Comparison of ENCODE assay signal across 15 cellular contexts in genomic region chr14:68164723-68165122, GRCh38.
DNase-seq lines count a peak whose midpoint lies in the region; ATAC-seq and TF ChIP-seq lines count a peak whose summit lies in the region.
"Had no signal": no experiment of that assay in that cellular context is flagged by ENCODE, and none has a peak within 500 bp of the region (broad histone marks: within the 10 kb centered on the region; RNA-seq: fewer than 3 reads in every experiment).

No MANE protein-coding gene starts in this region.

- DNase-seq in breast epithelium (ENCODE audit: low spot score in 2 of 2): no peak
- no peak for DNase-seq in MCF 10A (ENCODE audit: unreplicated experiment)
- DNase-seq in endodermal cell: no peak
- DNase-seq in vagina (ENCODE audit: extremely low spot score in 2 of 2): no peak
- DNase-seq in GM19238 (ENCODE audit: insufficient read length, low spot score): no peak
- DNase-seq in middle frontal gyrus (ENCODE audit: extremely low spot score, low spot score): no peak
- DNase-seq: activated CD4-positive, alpha-beta T cell treated with anti-CD3 and anti-CD28 coated beads, Interleukin-2, amount 50 U/mL, for 48 hours; anterior cingulate cortex; dermis blood vessel endothelial cell; Karpas-422; trophoblast cell had no signal

- BruUV-seq in MCF 10A (replicated peaks; lab: Mats Ljungman, UMichigan): no TSS peak

- intact Hi-C loops in breast epithelium (cut with DNase I; ENCODE audit: low total_unique reads) (loop anchor here (5.0 kb wide), 1 partner anchor 623 kb away; no protein-coding TSS in a partner anchor), MCF 10A (cut with micrococcal nuclease) (no loop called here), vagina (cut with DNase I) (no loop called here)

- H3K9ac ChIP-seq in endodermal cell (ENCODE audit: extremely low read depth, low read length, poor library complexity, severe bottlenecking): no peak overlapping the region
- H3K9ac ChIP-seq: neural progenitor cell had no signal

- H3K27ac Mint-ChIP-seq in MCF 10A (ENCODE audit: low read depth, unreplicated experiment) (no peak overlapping the region), endodermal cell (peak overlapping the region; percentile 80), nephron (peak overlapping the region; percentile 91 to 98 (median 93))
- H3K27ac Mint-ChIP-seq: activated T-helper 17 cell treated with anti-CD3 and anti-CD28 coated beads, Interleukin-2, amount 50 U/mL, for 72 hours; neural progenitor cell had no signal

- no peak overlapping the region for H3K4me3 Mint-ChIP-seq in MCF 10A (ENCODE audit: unreplicated experiment)
- H3K4me3 Mint-ChIP-seq in endodermal cell: no peak overlapping the region
- H3K4me3 Mint-ChIP-seq in nephron: no peak overlapping the region
- H3K4me3 Mint-ChIP-seq: activated T-helper 17 cell treated with anti-CD3 and anti-CD28 coated beads, Interleukin-2, amount 50 U/mL, for 72 hours; neural progenitor cell had no signal

- H3K27me3 Mint-ChIP-seq in MCF 10A (ENCODE audit: insufficient read depth, unreplicated experiment) (no peaks in the 10 kb centered on the region), endodermal cell (ENCODE audit: insufficient read depth) (no peaks in the 10 kb centered on the region), nephron (ENCODE audit: low read depth) (no peaks in the 10 kb centered on the region)
- H3K27me3 Mint-ChIP-seq: activated T-helper 17 cell treated with anti-CD3 and anti-CD28 coated beads, Interleukin-2, amount 50 U/mL, for 72 hours had no signal

- POLR2A ChIA-PET in MCF 10A (lab: Yijun Ruan, JAX): interaction anchor here (1.0 kb wide), 2 partner anchors 8 to 21 kb away, joined by 3 to 4 read pairs; no protein-coding TSS in a partner anchor

- H3K36me3 ChIP-seq in breast epithelium (no peaks in the 10 kb centered on the region), endodermal cell (ENCODE audit: control insufficient read depth, insufficient read depth, low read length) (no peaks in the 10 kb centered on the region), vagina (no peaks in the 10 kb centered on the region)
- H3K36me3 ChIP-seq: neural progenitor cell had no signal

- TF ChIP-seq POLR2A in breast epithelium (IDR thresholded peaks at IDR 0.05) (no peak), vagina (IDR thresholded peaks at IDR 0.05) (no peak)

- H3K36me3 Mint-ChIP-seq in MCF 10A (ENCODE audit: insufficient read depth, unreplicated experiment) (no peaks in the 10 kb centered on the region), endodermal cell (ENCODE audit: low read depth) (no peaks in the 10 kb centered on the region), nephron (ENCODE audit: low read depth) (no peaks in the 10 kb centered on the region)
- H3K36me3 Mint-ChIP-seq: neural progenitor cell had no signal

- CTCF ChIA-PET in MCF 10A (lab: Yijun Ruan, JAX): interaction anchor here (0.5 kb wide), 2 partner anchors 13 to 1562 kb away, joined by 3 read pairs; no protein-coding TSS in a partner anchor

- H3K4me1 Mint-ChIP-seq in MCF 10A (ENCODE audit: insufficient read depth, unreplicated experiment) (no peaks in the 10 kb centered on the region), endodermal cell (peaks cover 24% of the 10 kb centered on the region), nephron (peaks cover 82% of the 10 kb centered on the region)
- H3K4me1 Mint-ChIP-seq: activated T-helper 17 cell treated with anti-CD3 and anti-CD28 coated beads, Interleukin-2, amount 50 U/mL, for 72 hours had no signal

- peak overlapping the region; percentile 73 to 83 for H3K27ac ChIP-seq in breast epithelium
- H3K27ac ChIP-seq in endodermal cell (ENCODE audit: low read depth, low read length): no peak overlapping the region
- peak overlapping the region; percentile 40 for H3K27ac ChIP-seq in vagina
- H3K27ac ChIP-seq: neural progenitor cell had no signal

- 86% methylated on average over 2 of the region's 2 CpGs; no CpG with 5 or more reads in 1 of the 2 experiments for WGBS in endodermal cell (ENCODE audit: insufficient coverage in 1 of 2, insufficient read length in 1 of 2), 2 experiments

- ATAC-seq in GM21529 (IDR thresholded peaks at IDR 0.05; ENCODE audit: unreplicated experiment): no peak
- ATAC-seq: activated T-helper 17 cell treated with anti-CD3 and anti-CD28 coated beads, Interleukin-2, amount 50 U/mL, for 72 hours had no signal

- H3K4me1 ChIP-seq in breast epithelium (peaks cover 0 to 3% of the 10 kb centered on the region in 2 donors), endodermal cell (ENCODE audit: control insufficient read depth, insufficient read depth, low read length) (no peaks in the 10 kb centered on the region), vagina (peaks cover 59% of the 10 kb centered on the region)

- H3K9me3 Mint-ChIP-seq in MCF 10A (ENCODE audit: unreplicated experiment): no peaks in the 10 kb centered on the region
- no peaks in the 10 kb centered on the region for H3K9me3 Mint-ChIP-seq in endodermal cell
- H3K9me3 Mint-ChIP-seq in nephron: no peaks in the 10 kb centered on the region
- H3K9me3 Mint-ChIP-seq: activated T-helper 17 cell treated with anti-CD3 and anti-CD28 coated beads, Interleukin-2, amount 50 U/mL, for 72 hours; neural progenitor cell had no signal

- H3K9me3 ChIP-seq in breast epithelium (no peaks in the 10 kb centered on the region), endodermal cell (ENCODE audit: control insufficient read depth, low read length) (no peaks in the 10 kb centered on the region), vagina (no peaks in the 10 kb centered on the region)

- H3K4me3 ChIP-seq in breast epithelium (no peak overlapping the region), endodermal cell (ENCODE audit: low read length) (no peak overlapping the region), vagina (no peak overlapping the region)
- H3K4me3 ChIP-seq: neural progenitor cell had no signal

- TF ChIP-seq CTCF in breast epithelium (IDR thresholded peaks at IDR 0.05): no peak
- no peak for TF ChIP-seq CTCF in MCF 10A (IDR thresholded peaks at IDR 0.05; ENCODE audit: unreplicated experiment)
- TF ChIP-seq CTCF in endodermal cell (conservative IDR thresholded peaks at IDR 0.05): no peak
- TF ChIP-seq CTCF in nephron (IDR thresholded peaks at IDR 0.05; ENCODE audit: unreplicated experiment in 3 of 3): no peak
- TF ChIP-seq CTCF in vagina (IDR thresholded peaks at IDR 0.05): no peak

- no peaks in the 10 kb centered on the region for H3K27me3 ChIP-seq in breast epithelium
- no peaks in the 10 kb centered on the region for H3K27me3 ChIP-seq in endodermal cell (ENCODE audit: control insufficient read depth, insufficient read depth, low read length, poor library complexity, severe bottlenecking)
- no peaks in the 10 kb centered on the region for H3K27me3 ChIP-seq in vagina
- H3K27me3 ChIP-seq: neural progenitor cell had no signal
